Comparison of ENCODE assay signal across 8 cellular contexts in genomic region chr6:128516514-128516898, GRCh38. TPM values are rescaled to one million over a fixed set of nuclear protein-coding genes. Genes with fewer than 3 reads are reported as not detected.
DNase-seq lines count a peak whose midpoint lies in the region; ATAC-seq and TF ChIP-seq lines count a peak whose summit lies in the region.

No MANE protein-coding gene starts in this region.

- no peaks in the 10 kb centered on the region for H3K36me3 Mint-ChIP-seq in chondrocyte (ENCODE audit: low read depth)
- no peaks in the 10 kb centered on the region for H3K36me3 Mint-ChIP-seq in activated T-cell treated with anti-CD3 and anti-CD28 coated beads, Interleukin-2, amount 50 U/mL, for 4 hours (ENCODE audit: insufficient read depth)

- intact Hi-C loops in mucosa of descending colon (cut with DNase I, micrococcal nuclease), result no loop called here

- peaks cover 34% of the 10 kb centered on the region for H3K4me1 ChIP-seq in mucosa of descending colon (ENCODE audit: low read depth)

- peak; percentile 14 for ATAC-seq in mucosa of descending colon
- no peak for ATAC-seq in activated T-cell treated with anti-CD3 and anti-CD28 coated beads, Interleukin-2, amount 50 U/mL, for 4 hours

- DNase-seq in COR-L47 (lab: John Stamatoyannopoulos, UW) (peak; percentile 20), LoVo (ENCODE audit: low spot score) (peak; percentile 56), chondrocyte (ENCODE audit: low spot score) (no peak), mucosa of descending colon (no peak), NCI-H2081 treated with DMSO at 0.1 percent for 48 hours (lab: John Stamatoyannopoulos, UW) (no peak), COLO668 (lab: John Stamatoyannopoulos, UW; ENCODE audit: unreplicated experiment) (no peak)
- DNase-seq in activated T-cell treated with anti-CD3 and anti-CD28 coated beads, Interleukin-2, amount 50 U/mL, for 4 hours, result no peak
- DNase-seq in stimulated activated naive CD4-positive, alpha-beta T cell treated with Interleukin-2 at 50 U/mL for 16 hours (lab: John Stamatoyannopoulos, UW), result no peak

- H3K4me3 ChIP-seq in mucosa of descending colon, result no peak overlapping the region

- peak overlapping the region; percentile 98 for H3K4me3 Mint-ChIP-seq in chondrocyte (ENCODE audit: unreplicated experiment)
- no peak overlapping the region for H3K4me3 Mint-ChIP-seq in activated T-cell treated with anti-CD3 and anti-CD28 coated beads, Interleukin-2, amount 50 U/mL, for 4 hours

- TF ChIP-seq CTCF in chondrocyte (IDR thresholded peaks at IDR 0.05) (peak; percentile 74), mucosa of descending colon (IDR thresholded peaks at IDR 0.05) (no peak)

- H3K4me1 Mint-ChIP-seq in chondrocyte (ENCODE audit: low read depth), result peaks cover 70% of the 10 kb centered on the region
- H3K4me1 Mint-ChIP-seq in activated T-cell treated with anti-CD3 and anti-CD28 coated beads, Interleukin-2, amount 50 U/mL, for 4 hours (ENCODE audit: low read depth), result peaks cover 17% of the 10 kb centered on the region

- no peaks in the 10 kb centered on the region for H3K27me3 Mint-ChIP-seq in chondrocyte (ENCODE audit: low read depth)
- H3K27me3 Mint-ChIP-seq in activated T-cell treated with anti-CD3 and anti-CD28 coated beads, Interleukin-2, amount 50 U/mL, for 4 hours (ENCODE audit: low read depth), result peaks cover 63% of the 10 kb centered on the region

- H3K9me3 ChIP-seq in mucosa of descending colon, result no peaks in the 10 kb centered on the region

- no peaks in the 10 kb centered on the region for H3K9me3 Mint-ChIP-seq in chondrocyte (ENCODE audit: low read depth)
- no peaks in the 10 kb centered on the region for H3K9me3 Mint-ChIP-seq in activated T-cell treated with anti-CD3 and anti-CD28 coated beads, Interleukin-2, amount 50 U/mL, for 4 hours

- H3K27ac Mint-ChIP-seq in chondrocyte (ENCODE audit: unreplicated experiment), result peak overlapping the region; percentile 95

- no peaks in the 10 kb centered on the region for H3K36me3 ChIP-seq in mucosa of descending colon (ENCODE audit: low read depth)

RNA-seq across cellular contexts. Expression of gene PTPRK, which starts 3.9 kb away (rescaled TPM):
- 63.3 to 69.9 TPM (median 67.0 TPM) in 3 replicates for total RNA-seq in chondrocyte
- 100 to 1,000 TPM in 1 of 3 donors, 10 to 100 TPM in 2; 75.9 to 159 (median 86.7) TPM for total RNA-seq in mucosa of descending colon
- total RNA-seq in activated T-cell treated with anti-CD3 and anti-CD28 coated beads, Interleukin-2, amount 50 U/mL, for 4 hours, result 10 to 100 TPM in 2 of 3 donors, 1 to 10 TPM in 1; 5.6 to 17.5 (median 11.6) TPM

Comparison
In these comparisons a context has a peak if more than half of its experiments do, and no peak if none do; other contexts are left out.
1. DNase-seq: peak in COR-L47 (single experiment) and LoVo (single experiment); none in chondrocyte (single experiment), mucosa of descending colon (0 of 3), activated T-cell treated with anti-CD3 and anti-CD28 coated beads, Interleukin-2, amount 50 U/mL, for 4 hours (single experiment), NCI-H2081 treated with DMSO at 0.1 percent for 48 hours (single experiment), COLO668 (single experiment) and stimulated activated naive CD4-positive, alpha-beta T cell treated with Interleukin-2 at 50 U/mL for 16 hours (single experiment).